23 cellular contexts compared by ENCODE assay signal in genomic region chr20:31913431-31914157, GRCh38. TPM values are rescaled to one million over a fixed set of nuclear protein-coding genes. Genes with fewer than 3 reads are reported as not detected.
DNase-seq lines count a peak whose midpoint lies in the region; ATAC-seq and TF ChIP-seq lines count a peak whose summit lies in the region.
"Had no signal": no experiment of that assay in that cellular context is flagged by ENCODE, and none has a peak within 500 bp of the region (broad histone marks: within the 10 kb centered on the region; RNA-seq: fewer than 3 reads in every experiment).

No MANE protein-coding gene starts in this region.

- H3K36me3 Mint-ChIP-seq in WTC11 = 0 out of 2 replicates have a peak, but pooled peaks cover 3% of the 10 kb centered on the region
- H3K36me3 Mint-ChIP-seq: CD4-positive, alpha-beta memory T cell had no signal

- no peak for TF ChIP-seq EP300 in sigmoid colon (IDR thresholded peaks at IDR 0.05)

- peaks cover 11% of the 10 kb centered on the region for H3K9me3 Mint-ChIP-seq in WTC11
- H3K9me3 Mint-ChIP-seq: CD4-positive, alpha-beta memory T cell had no signal

- H3K4me1 Mint-ChIP-seq in WTC11 = peaks cover 48% of the 10 kb centered on the region
- H3K4me1 Mint-ChIP-seq: CD4-positive, alpha-beta memory T cell had no signal

- H3K27me3 ChIP-seq in mesendoderm (ENCODE audit: insufficient read depth, low read length, poor library complexity) (no peaks in the 10 kb centered on the region), sigmoid colon (no peaks in the 10 kb centered on the region)
- H3K27me3 ChIP-seq: BLaER1, Peyer's patch, SJSA1 had no signal

- ATAC-seq in WTC11 (no peak), GM19467 (IDR thresholded peaks at IDR 0.05; ENCODE audit: unreplicated experiment) (no peak), GM18867 (IDR thresholded peaks at IDR 0.05; ENCODE audit: unreplicated experiment) (no peak)

- no peaks in the 10 kb centered on the region for H3K79me1 ChIP-seq in mesendoderm (ENCODE audit: low read length)

- no peak overlapping the region for H2BK120ac ChIP-seq in mesendoderm (ENCODE audit: low read depth, low read length)

- H3K23ac ChIP-seq in mesendoderm (ENCODE audit: low read length) = peak overlapping the region; percentile 18

- peak overlapping the region; percentile 12 for H3K56ac ChIP-seq in mesendoderm (ENCODE audit: low read length)

- H3K4ac ChIP-seq in mesendoderm (ENCODE audit: low read depth, low read length) = no peak overlapping the region

- peaks cover 4% of the 10 kb centered on the region for H3K27me3 Mint-ChIP-seq in WTC11 (ENCODE audit: low read depth)

- no peaks in the 10 kb centered on the region for H3K36me3 ChIP-seq in mesendoderm (ENCODE audit: control insufficient read depth, insufficient read depth, low read length)
- H3K36me3 ChIP-seq in sigmoid colon = no peaks in the 10 kb centered on the region
- H3K36me3 ChIP-seq: BLaER1, Peyer's patch, SJSA1 had no signal

- no peak overlapping the region for H4K8ac ChIP-seq in mesendoderm (ENCODE audit: low read depth, low read length)

- no peak overlapping the region for H3K4me2 ChIP-seq in mesendoderm (ENCODE audit: low read length)
- H3K4me2 ChIP-seq: BLaER1, KMS-11 had no signal

- H2AK5ac ChIP-seq in mesendoderm (ENCODE audit: low read length) = no peak overlapping the region

- H3K27ac Mint-ChIP-seq in WTC11 = peak overlapping the region; percentile 51
- H3K27ac Mint-ChIP-seq: CD4-positive, alpha-beta memory T cell had no signal

- POLR2A ChIA-PET in WTC11 (lab: Charles Lee) = no interaction called here

- CTCF ChIA-PET in WTC11 (lab: Charles Lee) = interaction anchor here (0.6 to 1.6 kb wide), 4 partner anchors 22 to 60 kb away, joined by 3 to 7 read pairs (median 4); partner anchors contain the start of gene PDRG1

- no peaks in the 10 kb centered on the region for H3K79me2 ChIP-seq in mesendoderm (ENCODE audit: control insufficient read depth, insufficient read depth, low read length)

- TF ChIP-seq CTCF in WTC11 (IDR thresholded peaks at IDR 0.05) = no peak
- no peak for TF ChIP-seq CTCF in sigmoid colon (IDR thresholded peaks at IDR 0.05)

- intact Hi-C loops in sigmoid colon (cut with DNase I) = no loop called here

- H2BK15ac ChIP-seq in mesendoderm (replicated peaks; ENCODE audit: low read depth) = no peak overlapping the region

- peak; percentile 47 for DNase-seq in ELF-1 (ENCODE audit: low read depth, low spot score)
- no peak for DNase-seq in WTC11 (ENCODE audit: low spot score)
- no peak for DNase-seq in mesendoderm
- peak; percentile 36 for DNase-seq in sigmoid colon
- DNase-seq in NCI-H1417 treated with DMSO at 0.1 percent for 48 hours (lab: John Stamatoyannopoulos, UW) = no peak
- no peak for DNase-seq in activated T-cell treated with anti-CD3 and anti-CD28 coated beads, Interleukin-2, amount 50 U/mL, for 48 hours
- DNase-seq: ACHN; CD4-positive, alpha-beta memory T cell; GOT3; IMR-90; NCI-H1105; NCI-H2081; NCI-H2171; NCI-H524 treated with DMSO at 0.1 percent for 48 hours; NCI-H82; Peyer's patch had no signal

- H3K4me1 ChIP-seq in mesendoderm (ENCODE audit: control insufficient read depth, low read depth, low read length) (peaks cover 1% of the 10 kb centered on the region), sigmoid colon (peaks cover 0 to 11% (median 4%) of the 10 kb centered on the region in 4 donors)
- H3K4me1 ChIP-seq: Peyer's patch, SJSA1 had no signal

- WGBS in mesendoderm (ENCODE audit: extremely low coverage, insufficient coverage, low lambda C conversion rate) = no CpG with 5 or more reads among the region's 15 CpGs
- WGBS in sigmoid colon, 2 donors = 80 to 83% methylated on average over 15 of the region's 15 CpGs

- TF ChIP-seq POLR2A in sigmoid colon (IDR thresholded peaks at IDR 0.05) = no peak

- H3K4me3 ChIP-seq in mesendoderm (ENCODE audit: low read length) (no peak overlapping the region), sigmoid colon (no peak overlapping the region)
- H3K4me3 ChIP-seq: BLaER1, Peyer's patch, SJSA1 had no signal

- H3K27ac ChIP-seq in mesendoderm (ENCODE audit: low read depth, low read length) (no peak overlapping the region), sigmoid colon (no peak overlapping the region)
- H3K27ac ChIP-seq: 22Rv1, BLaER1, KMS-11, Peyer's patch, SJSA1 had no signal

- no peak overlapping the region for H3K9ac ChIP-seq in mesendoderm (ENCODE audit: low read length)
- H3K9ac ChIP-seq: BLaER1, KMS-11 had no signal

- H4K5ac ChIP-seq in mesendoderm (ENCODE audit: low read length) = no peak overlapping the region

- no peak overlapping the region for H2BK5ac ChIP-seq in mesendoderm (ENCODE audit: low read length)

- H3K18ac ChIP-seq in mesendoderm (ENCODE audit: low read length) = no peak overlapping the region

- no peaks in the 10 kb centered on the region for H3K9me3 ChIP-seq in sigmoid colon
- H3K9me3 ChIP-seq: BLaER1, Peyer's patch, SJSA1 had no signal

- no peak overlapping the region for H3K4me3 Mint-ChIP-seq in WTC11
- H3K4me3 Mint-ChIP-seq: CD4-positive, alpha-beta memory T cell had no signal

TF ChIP-seq in WTC11, 78 proteins besides CTCF, POLR2A, EP300 and RAD21:
- TF ChIP-seq FOXP4 (CRISPR knock-in tag; IDR thresholded peaks at IDR 0.05) (no peak), ATF6 (CRISPR knock-in tag; IDR thresholded peaks at IDR 0.05) (no peak), MYBL2 (CRISPR knock-in tag; IDR thresholded peaks at IDR 0.05) (no peak), NR1H2 (CRISPR knock-in tag; IDR thresholded peaks at IDR 0.05) (no peak), HMGXB4 (CRISPR knock-in tag; IDR thresholded peaks at IDR 0.05) (no peak)
TF ChIP-seq in WTC11: peak in this region for 0.

RNA-seq across cellular contexts. Expression of gene PDRG1, which starts 38.3 kb away (rescaled TPM):
- total RNA-seq in WTC11 (2021) = 16.0 to 17.6 TPM (median 17.2 TPM) in 3 replicates
- 14.3 TPM for polyA plus RNA-seq in mesendoderm (2013, experiment 1 of 2)
- polyA plus RNA-seq in mesendoderm (2013, experiment 2 of 2) = 14.0 TPM
- 10 to 100 TPM in 1 of 4 donors, 1 to 10 TPM in 3; 5.0 to 13.7 (median 7.3) TPM for total RNA-seq in sigmoid colon
- 10 to 100 TPM; 10.2 to 15.2 (median 12.3) TPM for polyA plus RNA-seq in sigmoid colon

RNA-seq across cellular contexts. Expression of gene TTLL9, which starts 43.2 kb away (rescaled TPM):
- total RNA-seq in WTC11 (2021) (0.39 TPM in 1 of 3 replicates, not detected in the others), sigmoid colon (1 to 10 TPM in 1 of 4 donors, not detected in 3; 1.1 TPM)
- not detected for polyA plus RNA-seq in mesendoderm (2013, experiment 1 of 2)
- 0.01 TPM for polyA plus RNA-seq in mesendoderm (2013, experiment 2 of 2)
- polyA plus RNA-seq in sigmoid colon = under 1 TPM in 1 of 3 donors, not detected in 2; 0.15 TPM
- total RNA-seq: CD4-positive, alpha-beta memory T cell; IMR-90; OCI-LY7; SJSA1 had no signal
- polyA plus RNA-seq: IMR-90 had no signal

RNA-seq across cellular contexts. Expression of gene DUSP15, which starts 43.3 kb away (rescaled TPM):
- 1.7 to 2.4 TPM (median 2.0 TPM) in 3 replicates for total RNA-seq in WTC11 (2021)
- polyA plus RNA-seq in mesendoderm (2013, experiment 1 of 2) = 0.27 TPM
- 0.15 TPM for polyA plus RNA-seq in mesendoderm (2013, experiment 2 of 2)
- total RNA-seq in sigmoid colon = 1 to 10 TPM in 3 of 4 donors, not detected in 1; 1.7 to 2.6 (median 2.0) TPM
- polyA plus RNA-seq in sigmoid colon = 1 to 10 TPM in 1 of 3 donors, under 1 TPM in 1, not detected in 1; 0.60 to 1.2 TPM
- total RNA-seq: CD4-positive, alpha-beta memory T cell; IMR-90 had no signal
- polyA plus RNA-seq: CD4-positive, alpha-beta memory T cell; IMR-90 had no signal

RNA-seq across cellular contexts. Expression of gene XKR7, which starts 54.4 kb away (rescaled TPM):
- 2.3 to 2.6 TPM (median 2.5 TPM) in 3 replicates for total RNA-seq in WTC11 (2021)
- 0.67 TPM for polyA plus RNA-seq in mesendoderm (2013, experiment 1 of 2)
- polyA plus RNA-seq in mesendoderm (2013, experiment 2 of 2) = 0.62 TPM
- total RNA-seq in sigmoid colon = under 1 TPM in 2 of 4 donors, not detected in 2; under 0.01 to 0.14 TPM
- polyA plus RNA-seq in sigmoid colon = under 1 TPM in 1 of 3 donors, not detected in 2; 0.15 TPM
- total RNA-seq: CD4-positive, alpha-beta memory T cell; IMR-90; OCI-LY7; SJSA1 had no signal
- polyA plus RNA-seq: CD4-positive, alpha-beta memory T cell; IMR-90 had no signal

Comparison
In these comparisons a context has a peak if more than half of its experiments do, and no peak if none do; other contexts are left out.
1. DNase-seq: peak in ELF-1 (single experiment) and sigmoid colon (single experiment); none in WTC11 (single experiment), mesendoderm (single experiment), NCI-H1417 treated with DMSO at 0.1 percent for 48 hours (single experiment) and activated T-cell treated with anti-CD3 and anti-CD28 coated beads, Interleukin-2, amount 50 U/mL, for 48 hours (0 of 2).